17 cellular contexts compared by ENCODE assay signal in genomic region chr7:151745706-151746105, GRCh38.
DNase-seq lines count a peak whose midpoint lies in the region; ATAC-seq and TF ChIP-seq lines count a peak whose summit lies in the region.
"Had no signal": no experiment of that assay in that cellular context is flagged by ENCODE, and none has a peak within 500 bp of the region (broad histone marks: within the 10 kb centered on the region; RNA-seq: fewer than 3 reads in every experiment).

No MANE protein-coding gene starts in this region.

- no peak for TF ChIP-seq CTCF in Caco-2 (IDR thresholded peaks at IDR 0.05; ENCODE audit: insufficient read depth in 1 of 2, low read depth in 1 of 2, low read length in 1 of 2, severe bottlenecking in 1 of 2, unreplicated experiment in 1 of 2)
- no peak for TF ChIP-seq CTCF in BE2C (IDR thresholded peaks at IDR 0.05; ENCODE audit: low read depth, low read length)

- H3K36me3 ChIP-seq in Caco-2 (ENCODE audit: control insufficient read depth, insufficient read depth, low read length), result no peaks in the 10 kb centered on the region
- no peaks in the 10 kb centered on the region for H3K36me3 ChIP-seq in SJSA1
- no peaks in the 10 kb centered on the region for H3K36me3 ChIP-seq in BE2C
- H3K36me3 ChIP-seq: WERI-Rb-1 had no signal

- no peak overlapping the region for H3K4me3 ChIP-seq in Caco-2 (ENCODE audit: low read depth, low read length)
- H3K4me3 ChIP-seq in SJSA1, result no peak overlapping the region
- no peak overlapping the region for H3K4me3 ChIP-seq in right cardiac atrium (ENCODE audit: low read length)
- H3K4me3 ChIP-seq in BE2C (ENCODE audit: low read depth, low read length), result no peak overlapping the region
- H3K4me3 ChIP-seq: smooth muscle cell had no signal

- POLR2A ChIA-PET in Caco-2 (lab: Charles Lee), result interaction anchor here (1.0 kb wide), 1 partner anchor 226 kb away, joined by 4 read pairs; no protein-coding TSS in a partner anchor

- intact Hi-C loops in Caco-2 (cut with micrococcal nuclease; ENCODE audit: unreplicated experiment), result loop anchor here (1.0 kb wide), 2 partner anchors 9 kb away; no protein-coding TSS in a partner anchor
- intact Hi-C loops in right cardiac atrium (cut with DNase I), result no loop called here
- intact Hi-C loops in sciatic nerve (cut with DNase I), result no loop called here

- TSS peak; percentile 47 for BruUV-seq in Caco-2 (replicated peaks; lab: Mats Ljungman, UMichigan)

- peaks cover 8% of the 10 kb centered on the region for H3K4me1 Mint-ChIP-seq in Caco-2 (ENCODE audit: low read depth, unreplicated experiment)

- peaks cover 5% of the 10 kb centered on the region for H3K36me3 Mint-ChIP-seq in Caco-2 (ENCODE audit: insufficient read depth, unreplicated experiment)
- H3K36me3 Mint-ChIP-seq: activated CD8-positive, alpha-beta memory T cell treated with anti-CD3 and anti-CD28 coated beads, Interleukin-2, amount 10 ng/mL, durations not matched to agents 7 days and 5 days; activated naive CD4-positive, alpha-beta T cell treated with anti-CD3 and anti-CD28 coated beads, Interleukin-2, amount 50 U/mL, for 72 hours had no signal

- whole genome bisulfite sequencing in right cardiac atrium, result 65% methylated on average over 11 of the region's 11 CpGs

- H3K4me3 Mint-ChIP-seq in Caco-2 (ENCODE audit: unreplicated experiment), result peak overlapping the region; percentile 67
- H3K4me3 Mint-ChIP-seq: activated CD8-positive, alpha-beta memory T cell treated with anti-CD3 and anti-CD28 coated beads, Interleukin-2, amount 10 ng/mL, durations not matched to agents 7 days and 5 days; IgD-negative memory B cell had no signal

- H3K27me3 ChIP-seq in Caco-2 (replicated peaks; ENCODE audit: control insufficient read depth, insufficient read depth, low read length) (no peaks in the 10 kb centered on the region), SJSA1 (replicated peaks) (no peaks in the 10 kb centered on the region), right cardiac atrium (ENCODE audit: control insufficient read depth, insufficient read depth) (no peaks in the 10 kb centered on the region), BE2C (no peaks in the 10 kb centered on the region)

- peak; percentile 66 to 72 for ATAC-seq in right cardiac atrium
- peak; percentile 34 for ATAC-seq in sciatic nerve
- ATAC-seq in GM21447 (IDR thresholded peaks at IDR 0.05; ENCODE audit: unreplicated experiment), result no peak
- ATAC-seq: naive thymus-derived CD8-positive, alpha-beta T cell had no signal

- no peak for DNase-seq in Caco-2
- no peak for DNase-seq in SJSA1 (ENCODE audit: low read depth in 1 of 2, low spot score in 2 of 2)
- DNase-seq in right cardiac atrium, result peak in 2 of 3 donors; percentile 68 to 75
- no peak for DNase-seq in sciatic nerve (ENCODE audit: low spot score)
- no peak for DNase-seq in NCI-H2227 treated with DMSO at 0.1 percent for 48 hours (lab: John Stamatoyannopoulos, UW)
- DNase-seq in NCI-H2029 treated with DMSO at 0.1 percent for 48 hours (lab: John Stamatoyannopoulos, UW), result no peak
- DNase-seq in BE2C, result no peak
- DNase-seq: AML-193; DMS 273 treated with DMSO at 0.1 percent for 48 hours; naive thymus-derived CD8-positive, alpha-beta T cell; NCI-H1092; WERI-Rb-1 had no signal

- H3K9me3 ChIP-seq in Caco-2, result no peaks in the 10 kb centered on the region
- no peaks in the 10 kb centered on the region for H3K9me3 ChIP-seq in SJSA1 (replicated peaks)
- no peaks in the 10 kb centered on the region for H3K9me3 ChIP-seq in right cardiac atrium (ENCODE audit: control insufficient read depth, low read length)
- H3K9me3 ChIP-seq in BE2C, result no peaks in the 10 kb centered on the region

- H3K27ac Mint-ChIP-seq in Caco-2 (ENCODE audit: unreplicated experiment), result peak overlapping the region; percentile 81
- H3K27ac Mint-ChIP-seq: activated CD8-positive, alpha-beta memory T cell treated with anti-CD3 and anti-CD28 coated beads, Interleukin-2, amount 10 ng/mL, durations not matched to agents 7 days and 5 days; activated naive CD4-positive, alpha-beta T cell treated with anti-CD3 and anti-CD28 coated beads, Interleukin-2, amount 50 U/mL, for 72 hours; IgD-negative memory B cell had no signal

- peak overlapping the region; percentile 14 for H3K27ac ChIP-seq in SJSA1
- H3K27ac ChIP-seq in right cardiac atrium (ENCODE audit: low read length), result peak overlapping the region; percentile 87
- H3K27ac ChIP-seq: WERI-Rb-1 had no signal

- CTCF ChIA-PET in Caco-2 (lab: Charles Lee), result interaction anchor here (1.1 to 1.9 kb wide), 5 partner anchors 9 to 114 kb away, joined by 3 to 13 read pairs (median 7); no protein-coding TSS in a partner anchor

- H3K4me1 ChIP-seq in Caco-2 (peaks cover 19% of the 10 kb centered on the region; the same call in 1 of the 2 replicates), SJSA1 (replicated peaks) (peaks cover 66% of the 10 kb centered on the region), right cardiac atrium (ENCODE audit: control insufficient read depth, insufficient read depth, low read length) (peaks cover 11% of the 10 kb centered on the region), BE2C (no peaks in the 10 kb centered on the region; the same call in 1 of the 2 replicates)

- H3K9me3 Mint-ChIP-seq in Caco-2 (ENCODE audit: unreplicated experiment), result no peaks in the 10 kb centered on the region
- H3K9me3 Mint-ChIP-seq: activated naive CD4-positive, alpha-beta T cell treated with anti-CD3 and anti-CD28 coated beads, Interleukin-2, amount 50 U/mL, for 72 hours; IgD-negative memory B cell; naive thymus-derived CD8-positive, alpha-beta T cell had no signal

- H3K27me3 Mint-ChIP-seq in Caco-2 (ENCODE audit: insufficient read depth, unreplicated experiment), result no peaks in the 10 kb centered on the region
- H3K27me3 Mint-ChIP-seq: activated CD8-positive, alpha-beta memory T cell treated with anti-CD3 and anti-CD28 coated beads, Interleukin-2, amount 10 ng/mL, durations not matched to agents 7 days and 5 days; IgD-negative memory B cell; naive thymus-derived CD8-positive, alpha-beta T cell had no signal

Comparison
In these comparisons a context has a peak if more than half of its experiments do, and no peak if none do; other contexts are left out.
1. DNase-seq: peak in right cardiac atrium (2 of 3); none in Caco-2 (0 of 2), SJSA1 (0 of 2), sciatic nerve (single experiment), NCI-H2227 treated with DMSO at 0.1 percent for 48 hours (single experiment), NCI-H2029 treated with DMSO at 0.1 percent for 48 hours (single experiment) and BE2C (single experiment).